Comparison of ENCODE assay signal across 8 cellular contexts in genomic region chr17:56891751-56892150, GRCh38. TPM values are rescaled to one million over a fixed set of nuclear protein-coding genes. Genes with fewer than 3 reads are reported as not detected.
DNase-seq lines count a peak whose midpoint lies in the region; ATAC-seq, FAIRE-seq and TF ChIP-seq lines count a peak whose summit lies in the region.
"Had no signal": no experiment of that assay in that cellular context is flagged by ENCODE, and none has a peak within 500 bp of the region (broad histone marks: within the 10 kb centered on the region; RNA-seq: fewer than 3 reads in every experiment).

No MANE protein-coding gene starts in this region.

- H3K4me3 ChIP-seq in NB4 (ENCODE audit: low read depth, low read length): no peak overlapping the region
- no peak overlapping the region for H3K4me3 ChIP-seq in kidney (ENCODE audit: low read length in 2 of 2)
- H3K4me3 ChIP-seq: SJSA1 had no signal

- H3K4me3 Mint-ChIP-seq in activated naive CD4-positive, alpha-beta T cell treated with anti-CD3 and anti-CD28 coated beads for 36 hours: no peak overlapping the region

- CTCF ChIA-PET in activated naive CD4-positive, alpha-beta T cell treated with anti-CD3 and anti-CD28 coated beads for 36 hours (lab: Charles Lee): no interaction called here

- no peak overlapping the region for H3K9ac ChIP-seq in kidney (ENCODE audit: low read length in 2 of 2)

- H3K36me3 ChIP-seq in kidney (ENCODE audit: control insufficient read depth in 1 of 2, insufficient read depth in 2 of 2, low read length in 2 of 2): peaks cover 39 to 48% of the 10 kb centered on the region in 2 donors

- H3K4me1 Mint-ChIP-seq in activated naive CD4-positive, alpha-beta T cell treated with anti-CD3 and anti-CD28 coated beads for 36 hours (ENCODE audit: low read depth): no peaks in the 10 kb centered on the region

- H3K27me3 Mint-ChIP-seq in activated naive CD4-positive, alpha-beta T cell treated with anti-CD3 and anti-CD28 coated beads for 36 hours (ENCODE audit: low read depth): no peaks in the 10 kb centered on the region

- H3K36me3 Mint-ChIP-seq in activated naive CD4-positive, alpha-beta T cell treated with anti-CD3 and anti-CD28 coated beads for 36 hours (ENCODE audit: low read depth): peaks cover 74% of the 10 kb centered on the region

- no peak for FAIRE-seq in kidney (lab: Jason Lieb, UNC)

- H3K9me3 ChIP-seq in kidney (ENCODE audit: control insufficient read depth in 1 of 2, low read length in 2 of 2): peaks cover 0 to 6% of the 10 kb centered on the region in 2 donors

- no peak overlapping the region for H3K27ac Mint-ChIP-seq in activated naive CD4-positive, alpha-beta T cell treated with anti-CD3 and anti-CD28 coated beads for 36 hours

- H3K27ac ChIP-seq in kidney (ENCODE audit: low read depth in 2 of 2, low read length in 2 of 2): no peak overlapping the region
- H3K27ac ChIP-seq: SJSA1 had no signal

- TF ChIP-seq POLR2A in NB4 (IDR thresholded peaks at IDR 0.05; ENCODE audit: extremely low read depth, insufficient read length): no peak

- DNase-seq in NB4 (ENCODE audit: low read depth) (peak; percentile 33), kidney (no peak), OCI-M1 (lab: John Stamatoyannopoulos, UW) (no peak), DMS79 treated with DMSO at 0.1 percent for 48 hours (lab: John Stamatoyannopoulos, UW) (no peak)
- DNase-seq in activated naive CD4-positive, alpha-beta T cell treated with anti-CD3 and anti-CD28 coated beads for 36 hours: peak; percentile 59
- peak; percentile 69 for DNase-seq in stimulated activated naive CD8-positive, alpha-beta T cell treated with anti-CD3 and anti-CD28 coated beads, Interleukin-15, Interleukin-2, amounts not matched to agents 100 U/mL and 50 U/mL, for 24 hours

- intact Hi-C loops in activated naive CD4-positive, alpha-beta T cell treated with anti-CD3 and anti-CD28 coated beads for 36 hours (cut with micrococcal nuclease): loop anchor here (2.0 kb wide), 2 partner anchors 21 to 49 kb away; no protein-coding TSS in a partner anchor
- intact Hi-C loops in kidney (cut with DNase I): no loop called here

- peak; percentile 31 for TF ChIP-seq CTCF in NB4 (IDR thresholded peaks at IDR 0.05; ENCODE audit: low read depth, low read length)
- TF ChIP-seq CTCF in kidney (IDR thresholded peaks at IDR 0.05; ENCODE audit: borderline replicate concordance, extremely low read depth, insufficient read depth): peak; percentile 36

- H3K9me3 Mint-ChIP-seq in activated naive CD4-positive, alpha-beta T cell treated with anti-CD3 and anti-CD28 coated beads for 36 hours: peaks cover 8% of the 10 kb centered on the region

- no peaks in the 10 kb centered on the region for H3K4me1 ChIP-seq in kidney (ENCODE audit: control insufficient read depth in 1 of 2, insufficient read depth in 1 of 2, low read depth in 1 of 2, low read length in 2 of 2)
- H3K4me1 ChIP-seq: SJSA1 had no signal

- peak; percentile 24 for ATAC-seq in stimulated activated naive CD8-positive, alpha-beta T cell treated with anti-CD3 and anti-CD28 coated beads, Interleukin-15, Interleukin-2, amounts not matched to agents 100 U/mL and 50 U/mL, for 24 hours
- no peak for ATAC-seq in HG03139 (IDR thresholded peaks at IDR 0.05; ENCODE audit: unreplicated experiment)

RNA-seq across cellular contexts. Expression of gene TRIM25, which starts 22.1 kb away (rescaled TPM):
- total RNA-seq in activated naive CD4-positive, alpha-beta T cell treated with anti-CD3 and anti-CD28 coated beads for 36 hours: 100 to 1,000 TPM; 157 to 161 TPM
- 62.3 TPM for total RNA-seq in kidney
- polyA plus RNA-seq in kidney (ENCODE audit: insufficient read depth, low read depth, low replicate concordance): 8.4 TPM

RNA-seq across cellular contexts. Expression of gene DGKE, which starts 57.8 kb away (rescaled TPM):
- total RNA-seq in activated naive CD4-positive, alpha-beta T cell treated with anti-CD3 and anti-CD28 coated beads for 36 hours: 10 to 100 TPM; 18.1 to 18.4 TPM
- total RNA-seq in kidney: 8.7 TPM
- 1.9 TPM for polyA plus RNA-seq in kidney (ENCODE audit: insufficient read depth, low read depth, low replicate concordance)

RNA-seq across cellular contexts. Expression of gene C17orf67, which starts 58.0 kb away (rescaled TPM):
- 1 to 10 TPM; 1.9 to 2.2 TPM for total RNA-seq in activated naive CD4-positive, alpha-beta T cell treated with anti-CD3 and anti-CD28 coated beads for 36 hours
- total RNA-seq in kidney: 2.0 TPM
- polyA plus RNA-seq in kidney (ENCODE audit: insufficient read depth, low read depth, low replicate concordance): 0.69 TPM

Comparison
In these comparisons a context has a peak if more than half of its experiments do, and no peak if none do; other contexts are left out.
1. DNase-seq: peak in NB4 (single experiment), activated naive CD4-positive, alpha-beta T cell treated with anti-CD3 and anti-CD28 coated beads for 36 hours (single experiment) and stimulated activated naive CD8-positive, alpha-beta T cell treated with anti-CD3 and anti-CD28 coated beads, Interleukin-15, Interleukin-2, amounts not matched to agents 100 U/mL and 50 U/mL, for 24 hours (single experiment); none in kidney (single experiment), OCI-M1 (single experiment) and DMS79 treated with DMSO at 0.1 percent for 48 hours (single experiment).